Comparison of ENCODE assay signal across 1 cellular context in genomic region chr2:65353046-65353445, GRCh38.
TF ChIP-seq lines count a peak whose summit lies in the region.

No MANE protein-coding gene starts in this region.

TF ChIP-seq in SK-N-SH treated with all-trans-retinoic acid at 6 μM for 48 hours, 23 proteins besides CTCF, POLR2A, EP300 and RAD21 (continued from another document):
- TF ChIP-seq BACH2 (CRISPR knock-in tag; IDR thresholded peaks at IDR 0.05; ENCODE audit: borderline replicate concordance) = no peak
- TF ChIP-seq CREB5 (CRISPR knock-in tag; IDR thresholded peaks at IDR 0.05; ENCODE audit: low read depth) = no peak
- no peak for TF ChIP-seq CSRNP3 (CRISPR knock-in tag; IDR thresholded peaks at IDR 0.05)
- TF ChIP-seq SNAI2 (CRISPR knock-in tag; IDR thresholded peaks at IDR 0.05) = no peak
- TF ChIP-seq TCF4 (CRISPR knock-in tag; IDR thresholded peaks at IDR 0.05; ENCODE audit: borderline replicate concordance) = no peak
- TF ChIP-seq OSR1 (CRISPR knock-in tag; IDR thresholded peaks at IDR 0.05) = no peak
- TF ChIP-seq TOX (CRISPR knock-in tag; IDR thresholded peaks at IDR 0.05; ENCODE audit: borderline replicate concordance) = no peak
- TF ChIP-seq ARNTL (CRISPR knock-in tag; IDR thresholded peaks at IDR 0.05; ENCODE audit: borderline replicate concordance, low read depth) = no peak
- no peak for TF ChIP-seq PPARA (CRISPR knock-in tag; IDR thresholded peaks at IDR 0.05; ENCODE audit: borderline replicate concordance)
TF ChIP-seq in SK-N-SH treated with all-trans-retinoic acid at 6 μM for 48 hours: peak in this region for 0.
